ENCODE assay signal across 16 cellular contexts in the genomic region with DNA sequence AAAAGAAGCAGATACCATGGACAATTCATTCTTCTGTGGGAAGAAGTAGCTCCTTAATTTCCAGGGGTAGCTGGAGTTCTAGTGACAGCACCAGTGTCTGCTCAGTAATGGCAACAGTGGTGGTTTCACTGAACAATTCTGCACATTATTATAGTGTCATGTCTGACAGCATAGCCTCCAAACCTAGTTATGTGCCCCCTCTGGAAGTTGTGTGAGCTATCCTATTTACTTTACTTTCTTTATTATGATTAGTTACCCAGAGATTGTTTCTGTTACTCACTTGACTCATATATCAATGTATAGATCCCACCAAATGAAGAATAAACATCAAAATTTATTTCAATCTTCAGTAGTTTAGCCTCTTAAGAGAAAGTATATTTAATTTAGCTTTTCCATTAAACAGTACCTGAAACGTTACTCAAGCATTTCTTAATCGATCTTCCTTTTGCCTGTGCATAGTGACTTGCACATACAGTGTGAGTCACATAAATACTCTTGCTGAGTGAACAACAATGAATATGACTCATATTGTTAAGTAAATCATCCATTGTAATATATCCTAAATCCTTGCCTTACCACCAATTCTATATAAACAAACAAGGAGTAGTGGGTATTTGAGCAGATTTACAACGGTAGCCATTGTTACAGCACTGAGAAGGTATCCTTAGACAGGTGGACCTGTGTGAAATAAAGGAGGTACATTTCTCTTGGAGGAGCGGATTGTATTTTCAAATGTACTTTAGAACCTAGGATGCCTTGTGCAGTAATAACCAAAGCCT.
DNase-seq lines count a peak whose midpoint lies in the region; ATAC-seq and TF ChIP-seq lines count a peak whose summit lies in the region.
"Had no signal": no experiment of that assay in that cellular context is flagged by ENCODE, and none has a peak within 500 bp of the region (broad histone marks: within the 10 kb centered on the region; RNA-seq: fewer than 3 reads in every experiment).

No MANE protein-coding gene starts in this region.

- intact Hi-C loops in Panc1 (cut with micrococcal nuclease; ENCODE audit: unreplicated experiment): no loop called here

- in situ Hi-C loops in Panc1 (cut with HindIII; ENCODE audit: low pct_unique_long_range_greater_than_20kb, low sequenced_read_pairs): no loop called here

- TF ChIP-seq CTCF in Panc1 (IDR thresholded peaks at IDR 0.05) (no peak), epithelial cell of proximal tubule (conservative IDR thresholded peaks at IDR 0.05; ENCODE audit: low read depth, low read length) (no peak)

- POLR2A ChIA-PET in Panc1 (lab: Charles Lee): no interaction called here

- peak; percentile 92 for ATAC-seq in Panc1

- peak; percentile 8 for DNase-seq in Daoy (ENCODE audit: low read depth)
- peak; percentile 45 for DNase-seq in Panc1 (ENCODE audit: low read depth, low spot score)
- peak; percentile 49 for DNase-seq in epithelial cell of proximal tubule (ENCODE audit: low read depth)
- peak; percentile 56 for DNase-seq in pulmonary artery endothelial cell (ENCODE audit: low read depth, low spot score)
- no peak for DNase-seq in activated effector memory CD4-positive, alpha-beta T cell treated with Interleukin-2 at 50 U/mL for 16 hours
- no peak for DNase-seq in NCI-H69 (lab: John Stamatoyannopoulos, UW)
- DNase-seq in stimulated activated CD8-positive, alpha-beta memory T cell treated with anti-CD3 and anti-CD28 coated beads, Interleukin-4, amount 100 ng/mL, for 48 hours: no peak
- no peak for DNase-seq in activated T-cell treated with anti-CD3 and anti-CD28 coated beads, Interleukin-2, amount 50 U/mL, for 24 hours
- DNase-seq: activated CD4-positive, alpha-beta memory T cell treated with anti-CD3 and anti-CD28 coated beads for 36 hours; activated naive CD4-positive, alpha-beta T cell treated with anti-CD3 and anti-CD28 coated beads, Interleukin-2, amount 10 ng/mL, durations not matched to agents 7 days and 5 days; CD8-positive, alpha-beta memory T cell; NCI-H187; stimulated activated CD4-positive, alpha-beta T cell treated with anti-CD3 and anti-CD28 coated beads, Interleukin-4, amount 100 ng/mL, for 24 hours; T-helper 2 cell had no signal

- H3K9me3 ChIP-seq in Panc1 (ENCODE audit: control insufficient read depth, insufficient read depth, low read depth, low read length): no peaks in the 10 kb centered on the region; the same call in 1 of the 2 replicates

- H3K27me3 Mint-ChIP-seq in activated T-cell treated with anti-CD3 and anti-CD28 coated beads, Interleukin-2, amount 50 U/mL, for 24 hours: no peaks in the 10 kb centered on the region
- H3K27me3 Mint-ChIP-seq: activated CD4-positive, alpha-beta memory T cell treated with anti-CD3 and anti-CD28 coated beads for 36 hours; activated naive CD4-positive, alpha-beta T cell treated with anti-CD3 and anti-CD28 coated beads, Interleukin-2, amount 10 ng/mL, durations not matched to agents 7 days and 5 days; IgD-negative memory B cell; stimulated activated naive CD8-positive, alpha-beta T cell treated with anti-CD3 and anti-CD28 coated beads, Interleukin-15, Interleukin-2, amounts not matched to agents 100 ng/mL and 50 ng/mL, for 24 hours had no signal

- CTCF ChIA-PET in Panc1 (lab: Charles Lee): no interaction called here

- no peaks in the 10 kb centered on the region for H3K36me3 ChIP-seq in Panc1 (ENCODE audit: control insufficient read depth, insufficient read depth, low read length)

- no peaks in the 10 kb centered on the region for H3K4me1 Mint-ChIP-seq in activated T-cell treated with anti-CD3 and anti-CD28 coated beads, Interleukin-2, amount 50 U/mL, for 24 hours (ENCODE audit: low read depth)
- H3K4me1 Mint-ChIP-seq: activated naive CD4-positive, alpha-beta T cell treated with anti-CD3 and anti-CD28 coated beads, Interleukin-2, amount 10 ng/mL, durations not matched to agents 7 days and 5 days; CD8-positive, alpha-beta memory T cell had no signal

- no peak overlapping the region for H3K27ac ChIP-seq in Panc1 (ENCODE audit: low read length)

- no peaks in the 10 kb centered on the region for H3K36me3 Mint-ChIP-seq in activated T-cell treated with anti-CD3 and anti-CD28 coated beads, Interleukin-2, amount 50 U/mL, for 24 hours (ENCODE audit: low read depth)
- H3K36me3 Mint-ChIP-seq: activated CD4-positive, alpha-beta memory T cell treated with anti-CD3 and anti-CD28 coated beads for 36 hours; activated naive CD4-positive, alpha-beta T cell treated with anti-CD3 and anti-CD28 coated beads, Interleukin-2, amount 10 ng/mL, durations not matched to agents 7 days and 5 days; CD8-positive, alpha-beta memory T cell; IgD-negative memory B cell had no signal

- H3K4me3 Mint-ChIP-seq in activated T-cell treated with anti-CD3 and anti-CD28 coated beads, Interleukin-2, amount 50 U/mL, for 24 hours: no peak overlapping the region
- H3K4me3 Mint-ChIP-seq: activated CD4-positive, alpha-beta memory T cell treated with anti-CD3 and anti-CD28 coated beads for 36 hours; activated naive CD4-positive, alpha-beta T cell treated with anti-CD3 and anti-CD28 coated beads, Interleukin-2, amount 10 ng/mL, durations not matched to agents 7 days and 5 days; CD8-positive, alpha-beta memory T cell; IgD-negative memory B cell; stimulated activated naive CD8-positive, alpha-beta T cell treated with anti-CD3 and anti-CD28 coated beads, Interleukin-15, Interleukin-2, amounts not matched to agents 100 ng/mL and 50 ng/mL, for 24 hours had no signal

- H3K27ac Mint-ChIP-seq in activated T-cell treated with anti-CD3 and anti-CD28 coated beads, Interleukin-2, amount 50 U/mL, for 24 hours: no peak overlapping the region
- H3K27ac Mint-ChIP-seq: activated CD4-positive, alpha-beta memory T cell treated with anti-CD3 and anti-CD28 coated beads for 36 hours; activated naive CD4-positive, alpha-beta T cell treated with anti-CD3 and anti-CD28 coated beads, Interleukin-2, amount 10 ng/mL, durations not matched to agents 7 days and 5 days; CD8-positive, alpha-beta memory T cell; stimulated activated naive CD8-positive, alpha-beta T cell treated with anti-CD3 and anti-CD28 coated beads, Interleukin-15, Interleukin-2, amounts not matched to agents 100 ng/mL and 50 ng/mL, for 24 hours had no signal

- BruUV-seq in Panc1 (replicated peaks; lab: Mats Ljungman, UMichigan): no TSS peak

- no peaks in the 10 kb centered on the region; the same call in 1 of the 2 replicates for H3K4me1 ChIP-seq in Panc1 (ENCODE audit: control insufficient read depth, insufficient read depth, low read length)

- H3K4me3 ChIP-seq in Panc1 (ENCODE audit: low read depth in 2 of 2, low read length in 2 of 2) (no peak overlapping the region), epithelial cell of proximal tubule (ENCODE audit: low read depth, low read length) (no peak overlapping the region)

- no peaks in the 10 kb centered on the region for H3K27me3 ChIP-seq in Panc1 (ENCODE audit: control insufficient read depth, insufficient read depth, low read length)

- H3K9me3 Mint-ChIP-seq in activated T-cell treated with anti-CD3 and anti-CD28 coated beads, Interleukin-2, amount 50 U/mL, for 24 hours: no peaks in the 10 kb centered on the region
- H3K9me3 Mint-ChIP-seq: activated naive CD4-positive, alpha-beta T cell treated with anti-CD3 and anti-CD28 coated beads, Interleukin-2, amount 10 ng/mL, durations not matched to agents 7 days and 5 days; IgD-negative memory B cell had no signal

Comparison
In these comparisons a context has a peak if more than half of its experiments do, and no peak if none do; other contexts are left out.
1. DNase-seq: peak in Daoy (single experiment), Panc1 (single experiment), epithelial cell of proximal tubule (single experiment) and pulmonary artery endothelial cell (single experiment); none in activated effector memory CD4-positive, alpha-beta T cell treated with Interleukin-2 at 50 U/mL for 16 hours (single experiment), NCI-H69 (single experiment), stimulated activated CD8-positive, alpha-beta memory T cell treated with anti-CD3 and anti-CD28 coated beads, Interleukin-4, amount 100 ng/mL, for 48 hours (single experiment) and activated T-cell treated with anti-CD3 and anti-CD28 coated beads, Interleukin-2, amount 50 U/mL, for 24 hours (single experiment).